In the genomic region with DNA sequence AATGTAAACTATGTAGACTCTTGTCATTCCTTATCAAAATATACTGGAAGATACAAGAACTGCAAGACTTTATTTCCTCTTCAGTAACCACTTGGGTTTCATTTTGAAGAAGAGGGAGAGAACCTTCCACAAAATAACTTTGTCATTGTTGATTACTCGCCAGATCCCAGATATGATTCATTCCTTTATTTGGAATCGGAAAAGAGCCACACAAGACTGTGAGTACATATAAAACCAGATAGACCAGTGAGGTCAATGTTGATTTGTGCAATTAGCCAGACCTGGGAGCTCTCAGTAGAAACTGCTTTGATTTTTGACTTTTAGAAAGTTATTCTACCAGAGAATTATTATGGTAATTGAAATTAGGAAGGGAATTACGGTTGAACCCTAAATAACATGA, we compare ENCODE assay signal across 23 cellular contexts.
DNase-seq lines count a peak whose midpoint lies in the region; FAIRE-seq and TF ChIP-seq lines count a peak whose summit lies in the region.
"Had no signal": no experiment of that assay in that cellular context is flagged by ENCODE, and none has a peak within 500 bp of the region (broad histone marks: within the 10 kb centered on the region; RNA-seq: fewer than 3 reads in every experiment).

No MANE protein-coding gene starts in this region.

- no peak overlapping the region for H3K4me3 Mint-ChIP-seq in neural progenitor cell
- H3K4me3 Mint-ChIP-seq: activated T-helper 1 cell treated with anti-CD3 and anti-CD28 coated beads, Interleukin-12 subunit alpha, Interleukin-12 subunit beta, Interleukin-2, Interleukin-4 antibody, amounts not matched to agents 30 ng/mL and 10 ng/mL and 1 ng/mL, durations not matched to agents 14 hours and 24 hours and 36 hours; immature natural killer cell; memory B cell; nephron progenitor cell had no signal

- H3F3A ChIP-seq in neural progenitor cell (ENCODE audit: low read depth), result no peaks in the 10 kb centered on the region

- H3K4me1 ChIP-seq in SJSA1 (replicated peaks) (peaks cover 13% of the 10 kb centered on the region), neural progenitor cell (no peaks in the 10 kb centered on the region)
- H3K4me1 ChIP-seq: adrenal gland, psoas muscle had no signal

- H3K27me3 ChIP-seq in SJSA1 (replicated peaks) (no peaks in the 10 kb centered on the region), neural progenitor cell (no peaks in the 10 kb centered on the region)
- H3K27me3 ChIP-seq: adrenal gland, thyroid gland had no signal

- H3K9me3 ChIP-seq in SJSA1 (replicated peaks) (no peaks in the 10 kb centered on the region), neural progenitor cell (ENCODE audit: low read depth) (no peaks in the 10 kb centered on the region)
- H3K9me3 ChIP-seq: adrenal gland, psoas muscle, thyroid gland had no signal

- no peaks in the 10 kb centered on the region for H3K36me3 Mint-ChIP-seq in neural progenitor cell
- H3K36me3 Mint-ChIP-seq: memory B cell had no signal

- H3K36me3 ChIP-seq in SJSA1, result no peaks in the 10 kb centered on the region
- no peaks in the 10 kb centered on the region for H3K36me3 ChIP-seq in neural progenitor cell
- H3K36me3 ChIP-seq: adrenal gland, thyroid gland had no signal

- no peak overlapping the region for H2AFZ ChIP-seq in neural progenitor cell (replicated peaks)

- no peak overlapping the region for H3K4me2 ChIP-seq in neural progenitor cell

- TF ChIP-seq POLR2A in H54 (IDR thresholded peaks at IDR 0.05; ENCODE audit: low read depth, low read length), result no peak

- no peaks in the 10 kb centered on the region for H3K79me2 ChIP-seq in neural progenitor cell (ENCODE audit: low read depth)

- H3K4me1 Mint-ChIP-seq in neural progenitor cell, result peaks cover 3% of the 10 kb centered on the region
- H3K4me1 Mint-ChIP-seq: immature natural killer cell, memory B cell had no signal

- H3K27me3 Mint-ChIP-seq in neural progenitor cell (ENCODE audit: insufficient read depth, low read depth), result peaks cover 2% of the 10 kb centered on the region

- FAIRE-seq in H54 (lab: Jason Lieb, UNC), result peak; percentile 41
- FAIRE-seq: GM19239, HTR-8/SVneo had no signal

- DNase-seq in H54 (ENCODE audit: insufficient read length, low spot score), result no peak
- peak in 1 of 2 experiments; percentile 60 for DNase-seq in SJSA1 (ENCODE audit: low read depth in 1 of 2, low spot score in 2 of 2)
- DNase-seq in fibroblast of gingiva (ENCODE audit: low read depth), result peak; percentile 44
- DNase-seq in renal cortical epithelial cell (ENCODE audit: low read depth), result peak; percentile 38
- no peak for DNase-seq in NCI-H446 (lab: John Stamatoyannopoulos, UW)
- DNase-seq in coronary artery (ENCODE audit: low spot score), result no peak
- DNase-seq in neural progenitor cell (ENCODE audit: low spot score), result no peak
- DNase-seq: adrenal gland; DMS153; glutamatergic neuron; immature natural killer cell; NCI-H146; NCI-H2227 treated with DMSO at 0.1 percent for 48 hours; nephron progenitor cell; NK-92 treated with Interleukin-12 subunit alpha and Interleukin-12 subunit beta, amount 100 ng/mL, for 24 hours; psoas muscle; SHP77; T-helper 2 cell; thyroid gland had no signal

- H3K9ac ChIP-seq in neural progenitor cell, result no peak overlapping the region

- peak overlapping the region; percentile 37 for H3K27ac ChIP-seq in SJSA1
- no peak overlapping the region for H3K27ac ChIP-seq in coronary artery
- H3K27ac ChIP-seq in neural progenitor cell, result no peak overlapping the region
- H3K27ac ChIP-seq: adrenal gland, psoas muscle, thyroid gland had no signal

- H3K27ac Mint-ChIP-seq in neural progenitor cell, result no peak overlapping the region
- H3K27ac Mint-ChIP-seq: activated T-helper 1 cell treated with anti-CD3 and anti-CD28 coated beads, Interleukin-12 subunit alpha, Interleukin-12 subunit beta, Interleukin-2, Interleukin-4 antibody, amounts not matched to agents 30 ng/mL and 10 ng/mL and 1 ng/mL, durations not matched to agents 14 hours and 24 hours and 36 hours; immature natural killer cell; memory B cell had no signal

- no peaks in the 10 kb centered on the region for H4K20me1 ChIP-seq in neural progenitor cell (ENCODE audit: low read depth)

- peaks cover 4% of the 10 kb centered on the region for H3K9me3 Mint-ChIP-seq in neural progenitor cell
- H3K9me3 Mint-ChIP-seq: memory B cell had no signal

- no peak for TF ChIP-seq CTCF in coronary artery (IDR thresholded peaks at IDR 0.05)
- no peak for TF ChIP-seq CTCF in neural progenitor cell (IDR thresholded peaks at IDR 0.05)

- H3K4me3 ChIP-seq in SJSA1 (no peak overlapping the region), coronary artery (no peak overlapping the region), neural progenitor cell (no peak overlapping the region)
- H3K4me3 ChIP-seq: adrenal gland, psoas muscle, thyroid gland had no signal

Comparison
In these comparisons a context has a peak if more than half of its experiments do, and no peak if none do; other contexts are left out.
1. DNase-seq: peak in fibroblast of gingiva (single experiment) and renal cortical epithelial cell (single experiment); none in H54 (single experiment), NCI-H446 (0 of 2), coronary artery (single experiment) and neural progenitor cell (single experiment).